In the genomic region with DNA sequence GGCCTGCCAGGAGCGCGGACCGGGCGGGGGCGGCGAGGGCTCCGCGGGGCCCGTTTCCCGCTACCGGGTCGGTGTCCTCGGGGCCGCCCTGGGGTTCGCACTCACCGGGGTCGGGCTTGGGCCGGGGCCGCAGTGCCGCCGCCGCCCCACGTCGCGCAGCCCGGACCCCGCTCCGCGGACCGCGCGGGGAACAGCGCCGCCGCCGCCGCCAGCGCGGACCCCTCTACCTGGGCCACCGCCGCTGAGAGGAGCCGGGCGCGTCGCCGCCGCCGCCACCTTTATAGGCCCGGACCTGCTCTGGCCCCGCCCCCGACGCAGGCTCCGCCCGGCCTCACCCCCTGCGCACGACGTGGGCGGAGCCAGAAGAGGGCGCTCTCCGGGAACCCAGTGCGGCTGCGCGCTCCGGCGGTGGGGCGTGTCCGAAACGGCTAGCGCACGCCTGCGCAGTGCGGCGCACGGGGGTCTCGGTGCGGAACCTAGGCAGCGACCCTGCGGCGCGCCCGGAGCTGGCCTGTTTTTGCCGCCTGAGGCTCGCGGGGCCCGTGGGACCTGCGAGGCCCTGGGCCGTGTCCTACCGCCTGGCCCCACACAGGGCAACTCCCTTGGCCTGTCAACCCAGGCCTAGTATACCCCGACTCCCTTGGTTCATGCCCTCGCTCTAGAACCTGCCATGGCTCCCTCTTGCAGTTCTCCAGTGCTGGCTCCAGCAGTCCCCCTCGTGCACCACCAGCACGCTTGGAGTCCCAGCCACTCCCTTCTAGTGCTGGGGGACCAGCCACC, we compare ENCODE assay signal across 8 cellular contexts. TPM values are rescaled to one million over a fixed set of nuclear protein-coding genes. Genes with fewer than 3 reads are reported as not detected.
DNase-seq lines count a peak whose midpoint lies in the region; ATAC-seq and TF ChIP-seq lines count a peak whose summit lies in the region.

Gene MKNK2, minus strand, starts transcription at position 254 of the 780 bp plus-strand sequence. CDS start 393 bp downstream, outside the sequence.

- intact Hi-C loops in lower leg skin (cut with DNase I; ENCODE audit: low total_unique reads): no loop called here

- peak; percentile 96 for DNase-seq in BE2C
- peak; percentile 54 for DNase-seq in NCI-H748 treated with DMSO at 0.1 percent for 48 hours (lab: John Stamatoyannopoulos, UW)
- DNase-seq in activated CD4-positive, alpha-beta T cell treated with anti-CD3 and anti-CD28 coated beads, Interleukin-2, amount 50 U/mL, for 48 hours: peak; percentile 92 to 94
- peak; percentile 73 to 86 for DNase-seq in dermis microvascular lymphatic vessel endothelial cell (ENCODE audit: low read depth in 2 of 2)
- DNase-seq in lower leg skin (ENCODE audit: low spot score in 2 of 2): peak; percentile 79 to 98
- peak; percentile 90 to 96 for DNase-seq in stimulated activated CD4-positive, alpha-beta T cell treated with anti-CD3 and anti-CD28 coated beads, Interleukin-4, amount 100 ng/mL, for 48 hours (ENCODE audit: low read depth in 2 of 2)

- TF ChIP-seq CTCF in BE2C (IDR thresholded peaks at IDR 0.05; ENCODE audit: low read depth, low read length) (peak; percentile 44), lower leg skin (IDR thresholded peaks at IDR 0.05) (no peak)

- 2 to 3% methylated on average over 7 to 14 of the region's 92 CpGs for WGBS in lower leg skin, 2 donors

- H3K36me3 ChIP-seq in BE2C: peaks cover 10% of the 10 kb centered on the region

- TF ChIP-seq POLR2A in GM19099 (IDR thresholded peaks at IDR 0.05; ENCODE audit: extremely low read depth, insufficient read length, low read depth): peak; percentile 100
- peak in 1 of 2 donors; percentile 83 for TF ChIP-seq POLR2A in lower leg skin (IDR thresholded peaks at IDR 0.05)

- peak within 1 kb of the TSS; percentile 92 for H3K4me3 ChIP-seq in BE2C (ENCODE audit: low read depth, low read length)
- H3K4me3 ChIP-seq in lower leg skin (ENCODE audit: low read depth, poor library complexity, severe bottlenecking): peak within 1 kb of the TSS; percentile 88

- peaks cover 7% of the 10 kb centered on the region for H3K4me1 ChIP-seq in BE2C

- H3K27me3 ChIP-seq in BE2C: no peaks in the 10 kb centered on the region

- ATAC-seq in HG03432 (IDR thresholded peaks at IDR 0.05; ENCODE audit: unreplicated experiment): peak; percentile 53

- no peaks in the 10 kb centered on the region for H3K9me3 ChIP-seq in BE2C

RNA-seq across cellular contexts. Expression of gene MKNK2, which starts in this region (rescaled TPM):
- 117 TPM for polyA plus RNA-seq in BE2C (2012; ENCODE audit: insufficient read depth, insufficient read length, low read depth)
- total RNA-seq in dermis microvascular lymphatic vessel endothelial cell: 105 and 109 TPM in 2 replicates
- 100 to 1,000 TPM; 224 to 367 (median 251) TPM for total RNA-seq in lower leg skin

Comparison
In these comparisons a context has a peak if more than half of its experiments do, and no peak if none do; other contexts are left out.
1. Peak in every context shown above with its lines: DNase-seq, ATAC-seq and H3K4me3 ChIP-seq.